Comparison of ENCODE assay signal across 8 cellular contexts in the genomic region with DNA sequence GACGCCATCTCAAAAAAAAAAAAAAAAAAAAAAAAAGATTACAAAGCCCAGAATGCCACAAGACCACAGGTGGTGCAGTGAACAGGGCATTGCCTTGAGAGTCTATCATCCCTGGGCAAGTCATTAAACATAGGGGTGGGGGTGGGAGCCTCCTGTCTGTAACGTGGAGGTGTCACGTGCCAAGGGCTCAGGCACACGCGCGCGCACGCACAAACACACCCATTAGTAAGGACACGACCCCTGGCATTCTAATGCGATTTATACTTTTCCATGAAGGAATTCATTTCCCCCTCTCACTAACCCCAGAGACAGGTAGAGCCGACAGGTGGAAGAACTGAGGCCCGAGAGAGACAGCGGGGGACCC.
DNase-seq lines count a peak whose midpoint lies in the region; ATAC-seq, FAIRE-seq and TF ChIP-seq lines count a peak whose summit lies in the region.

No MANE protein-coding gene starts in this region.

- no peaks in the 10 kb centered on the region for H3K36me3 ChIP-seq in neuron (ENCODE audit: insufficient read depth, low read length)

- H3K4me3 ChIP-seq in GM12865 (ENCODE audit: low read depth, low read length) (peak overlapping the region; percentile 55), neuron (ENCODE audit: low read length) (peak overlapping the region; percentile 98)

- no peak for ATAC-seq in effector memory CD8-positive, alpha-beta T cell (replicated peaks)
- ATAC-seq in GM21576 (IDR thresholded peaks at IDR 0.05; ENCODE audit: unreplicated experiment) = no peak

- H3K9me3 ChIP-seq in neuron (ENCODE audit: low read length) = no peaks in the 10 kb centered on the region

- peaks cover 3% of the 10 kb centered on the region for H3K36me3 Mint-ChIP-seq in effector memory CD8-positive, alpha-beta T cell (ENCODE audit: insufficient read depth)

- DNase-seq in GM12865 (ENCODE audit: low read depth) (no peak), OCI-M1 (lab: John Stamatoyannopoulos, UW) (peak; percentile 72), GM13977 (ENCODE audit: low spot score) (no peak), RCC 7860 (ENCODE audit: low spot score) (no peak), iPS-NIHi7 (ENCODE audit: extremely low spot score) (no peak)
- no peak for DNase-seq in effector memory CD8-positive, alpha-beta T cell

- in situ Hi-C loops in GM13977 (cut with MboI; ENCODE audit: low pct_unique_long_range_greater_than_20kb, low sequenced_read_pairs, unreplicated experiment) = no loop called here

- H3K4me1 ChIP-seq in neuron (ENCODE audit: insufficient read depth, low read length) = peaks cover 19% of the 10 kb centered on the region

- peaks cover 2% of the 10 kb centered on the region for H3K27me3 ChIP-seq in neuron (ENCODE audit: insufficient read depth, low read length)

- peaks cover 20 to 25% of the 10 kb centered on the region in 2 donors for H3K4me1 Mint-ChIP-seq in effector memory CD8-positive, alpha-beta T cell (ENCODE audit: low read depth in 2 of 2)

- no peak overlapping the region for H3K27ac Mint-ChIP-seq in effector memory CD8-positive, alpha-beta T cell

- H3K4me3 Mint-ChIP-seq in effector memory CD8-positive, alpha-beta T cell = peak overlapping the region; percentile 65 to 73

- no peaks in the 10 kb centered on the region for H3K9me3 Mint-ChIP-seq in effector memory CD8-positive, alpha-beta T cell

- TF ChIP-seq CTCF in GM12865 (IDR thresholded peaks at IDR 0.05; ENCODE audit: insufficient read depth, low read depth, low read length, missing control alignments) (no peak), GM13977 (IDR thresholded peaks at IDR 0.05; ENCODE audit: extremely low read depth, insufficient read depth, missing control alignments) (no peak)

- H2AFZ ChIP-seq in neuron (ENCODE audit: low read depth, low read length) = peak overlapping the region; percentile 97

- FAIRE-seq in RCC 7860 (lab: Jason Lieb, UNC) = no peak

- H3K27me3 Mint-ChIP-seq in effector memory CD8-positive, alpha-beta T cell = peaks cover 33 to 53% of the 10 kb centered on the region in 2 donors
